In the genomic region with DNA sequence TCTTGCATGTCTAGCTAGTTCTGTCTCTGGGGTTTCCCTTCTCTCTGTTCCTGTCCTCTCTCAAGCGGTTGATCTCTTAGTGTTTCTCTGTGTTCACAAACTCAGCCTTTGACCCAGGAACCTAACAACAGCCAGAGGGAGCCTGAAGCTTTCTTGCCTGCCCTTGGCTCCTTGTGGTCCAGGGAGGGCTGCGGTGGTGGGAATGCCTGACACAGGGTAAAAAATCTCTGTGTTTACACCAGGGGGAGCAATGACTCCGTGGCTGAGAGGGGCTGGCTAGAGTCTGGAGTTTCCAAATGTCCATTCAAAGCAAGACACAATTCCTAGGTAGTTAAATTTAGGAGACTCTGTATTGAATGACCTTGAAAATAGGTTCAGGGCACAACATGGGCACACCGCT, we compare ENCODE assay signal across 11 cellular contexts. TPM values are rescaled to one million over a fixed set of nuclear protein-coding genes. Genes with fewer than 3 reads are reported as not detected.
DNase-seq lines count a peak whose midpoint lies in the region; ATAC-seq, FAIRE-seq and TF ChIP-seq lines count a peak whose summit lies in the region.
"Not testable (repeated sequence)": the region's sequence is repeated elsewhere in the genome, so short reads cannot be mapped to it uniquely, and the experiment has no call there.
"Had no signal": no experiment of that assay in that cellular context is flagged by ENCODE, and none has a peak within 500 bp of the region (broad histone marks: within the 10 kb centered on the region; RNA-seq: fewer than 3 reads in every experiment).

No MANE protein-coding gene starts in this region.

- WGBS in HepG2 (ENCODE audit: low lambda C conversion rate): 0% methylated on average over 4 of the region's 4 CpGs

- not testable (repeated sequence) for TF ChIP-seq EP300 in HepG2 (IDR thresholded peaks at IDR 0.05; ENCODE audit: low read depth in 2 of 2, low read length in 2 of 2); HepG2 (CRISPR knock-in tag; IDR thresholded peaks at IDR 0.05; ENCODE audit: borderline replicate concordance)

- DNase-seq in AG08396 (ENCODE audit: low spot score): peak; percentile 23
- not testable (repeated sequence) for DNase-seq in GM13976 (ENCODE audit: low spot score); RCC 7860 (ENCODE audit: low spot score); retinal pigment epithelial cell (ENCODE audit: low read depth)
- peak; percentile 26 to 78 (median 56) for DNase-seq in NCI-H1417 (lab: John Stamatoyannopoulos, UW)
- DNase-seq in foreskin melanocyte: peak; percentile 10
- peak; percentile 21 for DNase-seq in HepG2 (ENCODE audit: low spot score)

- H3K4me2 ChIP-seq in HepG2 (ENCODE audit: low read depth, low read length): not testable (repeated sequence)

- not testable (repeated sequence) for H3K4me1 ChIP-seq in HepG2 (ENCODE audit: insufficient read depth, low read length)

- H3K9me3 Mint-ChIP-seq in brain: not testable (repeated sequence)

- not testable (repeated sequence) for H4K20me1 ChIP-seq in HepG2 (ENCODE audit: insufficient read depth, low read length)

- TF ChIP-seq CTCF in GM13976 (IDR thresholded peaks at IDR 0.05; ENCODE audit: borderline replicate concordance, control extremely low read depth, extremely low read depth, insufficient read depth, missing control alignments) (peak; percentile 27), brain (conservative IDR thresholded peaks at IDR 0.05) (peak; percentile 84 to 85), HepG2 (CRISPR knock-in tag; IDR thresholded peaks at IDR 0.05) (peak; percentile 82), retinal pigment epithelial cell (conservative IDR thresholded peaks at IDR 0.05; ENCODE audit: low read depth, low read length) (peak; percentile 60)

- POLR2A ChIA-PET in HepG2 (lab: Yijun Ruan, JAX): not testable (repeated sequence)

- not testable (repeated sequence) for H3K27me3 ChIP-seq in HepG2 (ENCODE audit: control insufficient read depth in 1 of 2, insufficient read depth in 2 of 2, low read length in 2 of 2)

- in situ Hi-C loops in GM13976 (cut with MboI; ENCODE audit: low sequenced_read_pairs, unreplicated experiment): not testable (repeated sequence)
- in situ Hi-C loops in HepG2 (cut with HindIII; ENCODE audit: extremely low pct_ligation_motif_present, low pct_unique_long_range_greater_than_20kb): loop anchor here (5.0 to 25.0 kb wide), 2 partner anchors 61 to 246 kb away; no protein-coding TSS in a partner anchor

- intact Hi-C loops in HepG2 (cut with micrococcal nuclease; ENCODE audit: unreplicated experiment): loop anchor here (1.0 to 10.0 kb wide), 3 partner anchors 63 to 266 kb away; no protein-coding TSS in a partner anchor

- H3K27ac ChIP-seq in HepG2 (ENCODE audit: extremely low read length, insufficient read depth, low read length): not testable (repeated sequence)

- not testable (repeated sequence) for H3K27ac Mint-ChIP-seq in brain

- not testable (repeated sequence) for H3K36me3 ChIP-seq in HepG2 (replicated peaks in 1 of 2; ENCODE audit: control insufficient read depth in 1 of 2, insufficient read depth in 2 of 2, low read length in 2 of 2)

- H3K9ac ChIP-seq in HepG2 (ENCODE audit: insufficient read depth, low read depth, low read length): not testable (repeated sequence)

- CTCF ChIA-PET in HepG2 (lab: Yijun Ruan, JAX; ENCODE audit: low intra/inter-chr PET ratio, low total read pairs): interaction anchor here (0.8 to 4.4 kb wide), 4 partner anchors 62 to 544 kb away, joined by 5 to 35 read pairs (median 6); no protein-coding TSS in a partner anchor

- not testable (repeated sequence) for H2AFZ ChIP-seq in HepG2 (ENCODE audit: low read length)

- not testable (repeated sequence) for BruUV-seq in HepG2 (replicated peaks; lab: Mats Ljungman, UMichigan)

- H3K9me3 ChIP-seq in HepG2 (ENCODE audit: low read length): not testable (repeated sequence)

- not testable (repeated sequence) for H3K4me3 Mint-ChIP-seq in brain

- not testable (repeated sequence) for H3K4me3 ChIP-seq in HepG2 (replicated peaks in 1 of 3; ENCODE audit: insufficient read depth in 1 of 3, low read depth in 2 of 3, low read length in 3 of 3); retinal pigment epithelial cell (ENCODE audit: low read length)

- peaks cover 13% of the 10 kb centered on the region for H3K27me3 Mint-ChIP-seq in brain

- H3K79me2 ChIP-seq in HepG2 (ENCODE audit: insufficient read depth, low read length): not testable (repeated sequence)

- not testable (repeated sequence) for H3K4me1 Mint-ChIP-seq in brain

- TF ChIP-seq RAD21 in HepG2 (CRISPR knock-in tag; IDR thresholded peaks at IDR 0.05): peak; percentile 71; the same call in 1 of the 2 replicates

- FAIRE-seq in RCC 7860 (lab: Jason Lieb, UNC): peak; percentile 39
- peak; percentile 92 for FAIRE-seq in HepG2 (lab: Jason Lieb, UNC)

- TF ChIP-seq POLR2A in HepG2 (IDR thresholded peaks at IDR 0.05; ENCODE audit: insufficient read depth in 1 of 2, low read depth in 2 of 2, low read length in 2 of 2): not testable (repeated sequence)

- peak; percentile 96 for ATAC-seq in HepG2

- not testable (repeated sequence) for H3K36me3 Mint-ChIP-seq in brain

RNA-seq across cellular contexts. Expression of gene KALRN, which starts 16.7 kb away (rescaled TPM):
- polyA plus RNA-seq in brain (ENCODE audit: insufficient read depth, low read depth, low replicate concordance): 25.6 TPM
- total RNA-seq in HepG2 (2016; rRNA removed; fragmentation: Illumina TruSeq; extraction: Trizol): 14.1 and 16.2 TPM in 2 replicates
- total RNA-seq in HepG2 (2016; cell fraction: cytosol; rRNA removed; fragmentation: Illumina TruSeq; extraction: Trizol; ENCODE audit: low read depth): 2.9 and 3.6 TPM in 2 replicates
- total RNA-seq in HepG2 (2016; cell fraction: insoluble cytoplasmic fraction; rRNA removed; fragmentation: Illumina TruSeq; extraction: Trizol): 10.9 and 14.2 TPM in 2 replicates
- 8.8 and 11.1 TPM in 2 replicates for total RNA-seq in HepG2 (2016; cell fraction: membrane; rRNA removed; fragmentation: Illumina TruSeq; extraction: Trizol)
- total RNA-seq in HepG2 (2016; cell fraction: nucleus; rRNA removed; fragmentation: Illumina TruSeq; extraction: Trizol): 15.6 and 17.5 TPM in 2 replicates
- polyA plus RNA-seq in HepG2 (2011; rRNA removed): 21.4 and 31.8 TPM in 2 replicates
- polyA plus RNA-seq in HepG2 (2011; cell fraction: cytosol; rRNA removed): 18.1 and 18.6 TPM in 2 replicates
- polyA plus RNA-seq in HepG2 (2011; cell fraction: nucleus; rRNA removed): 27.4 and 33.1 TPM in 2 replicates
- 26.5 and 28.0 TPM in 2 replicates for polyA plus RNA-seq in HepG2 (2012)
- polyA plus RNA-seq in HepG2 (2016; cell fraction: cytosol; fragmentation: Illumina TruSeq; extraction: Trizol; ENCODE audit: low read depth): 2.1 TPM in 2 replicates
- 12.1 and 13.3 TPM in 2 replicates for polyA plus RNA-seq in HepG2 (2016; cell fraction: insoluble cytoplasmic fraction; fragmentation: Illumina TruSeq; extraction: Trizol; ENCODE audit: low read depth)
- 4.2 and 5.1 TPM in 2 replicates for polyA plus RNA-seq in HepG2 (2016; cell fraction: membrane; fragmentation: Illumina TruSeq; extraction: Trizol; ENCODE audit: low read depth)
- 9.6 and 10.2 TPM in 2 replicates for polyA plus RNA-seq in HepG2 (2016; cell fraction: nucleus; fragmentation: Illumina TruSeq; extraction: Trizol; ENCODE audit: insufficient read depth, low read depth)
- polyA minus RNA-seq in HepG2 (2011; rRNA and poly(A)+ RNA removed; ENCODE audit: low replicate concordance): 0.19 and 25.8 TPM in 2 replicates
- 7.8 and 12.8 TPM in 2 replicates for polyA minus RNA-seq in HepG2 (2011; cell fraction: cytosol; rRNA and poly(A)+ RNA removed)
- 50.6 and 73.4 TPM in 2 replicates for polyA minus RNA-seq in HepG2 (2011; cell fraction: nucleus; rRNA and poly(A)+ RNA removed)

RNA-seq across cellular contexts. Expression of gene ROPN1, which starts 24.6 kb away (rescaled TPM):
- not detected for polyA plus RNA-seq in brain (ENCODE audit: insufficient read depth, low read depth, low replicate concordance)
- total RNA-seq in HepG2 (2016; rRNA removed; fragmentation: Illumina TruSeq; extraction: Trizol): not detected in 2 replicates
- not detected in 2 replicates for total RNA-seq in HepG2 (2016; cell fraction: cytosol; rRNA removed; fragmentation: Illumina TruSeq; extraction: Trizol; ENCODE audit: low read depth)
- total RNA-seq in HepG2 (2016; cell fraction: insoluble cytoplasmic fraction; rRNA removed; fragmentation: Illumina TruSeq; extraction: Trizol): not detected in 2 replicates
- not detected in 2 replicates for total RNA-seq in HepG2 (2016; cell fraction: membrane; rRNA removed; fragmentation: Illumina TruSeq; extraction: Trizol)
- total RNA-seq in HepG2 (2016; cell fraction: nucleus; rRNA removed; fragmentation: Illumina TruSeq; extraction: Trizol): not detected in 2 replicates
- polyA plus RNA-seq in HepG2 (2011; rRNA removed): not detected in 2 replicates
- polyA plus RNA-seq in HepG2 (2011; cell fraction: cytosol; rRNA removed): not detected in 2 replicates
- not detected in 2 replicates for polyA plus RNA-seq in HepG2 (2011; cell fraction: nucleus; rRNA removed)
- polyA plus RNA-seq in HepG2 (2012): not detected in 2 replicates
- not detected in 2 replicates for polyA plus RNA-seq in HepG2 (2016; cell fraction: cytosol; fragmentation: Illumina TruSeq; extraction: Trizol; ENCODE audit: low read depth)
- polyA plus RNA-seq in HepG2 (2016; cell fraction: insoluble cytoplasmic fraction; fragmentation: Illumina TruSeq; extraction: Trizol; ENCODE audit: low read depth): not detected in 2 replicates
- polyA plus RNA-seq in HepG2 (2016; cell fraction: membrane; fragmentation: Illumina TruSeq; extraction: Trizol; ENCODE audit: low read depth): not detected in 2 replicates
- polyA plus RNA-seq in HepG2 (2016; cell fraction: nucleus; fragmentation: Illumina TruSeq; extraction: Trizol; ENCODE audit: insufficient read depth, low read depth): not detected in 2 replicates
- polyA minus RNA-seq in HepG2 (2011; rRNA and poly(A)+ RNA removed; ENCODE audit: low replicate concordance): not detected in 2 replicates
- not detected in 2 replicates for polyA minus RNA-seq in HepG2 (2011; cell fraction: cytosol; rRNA and poly(A)+ RNA removed)
- not detected in 2 replicates for polyA minus RNA-seq in HepG2 (2011; cell fraction: nucleus; rRNA and poly(A)+ RNA removed)
- total RNA-seq: cardiac septum; CD4-positive, CD25-positive, alpha-beta regulatory T cell; NCI-H460 had no signal
- polyA plus RNA-seq: CD4-positive, CD25-positive, alpha-beta regulatory T cell had no signal

RNA-seq across cellular contexts. Expression of gene CCDC14, which starts 55.5 kb away (rescaled TPM):
- 13.9 TPM for polyA plus RNA-seq in brain (ENCODE audit: insufficient read depth, low read depth, low replicate concordance)
- 21.1 and 48.7 TPM in 2 replicates for total RNA-seq in HepG2 (2016; rRNA removed; fragmentation: Illumina TruSeq; extraction: Trizol)
- total RNA-seq in HepG2 (2016; cell fraction: cytosol; rRNA removed; fragmentation: Illumina TruSeq; extraction: Trizol; ENCODE audit: low read depth): 14.2 and 16.0 TPM in 2 replicates
- 23.0 and 48.1 TPM in 2 replicates for total RNA-seq in HepG2 (2016; cell fraction: insoluble cytoplasmic fraction; rRNA removed; fragmentation: Illumina TruSeq; extraction: Trizol)
- 13.2 and 16.6 TPM in 2 replicates for total RNA-seq in HepG2 (2016; cell fraction: membrane; rRNA removed; fragmentation: Illumina TruSeq; extraction: Trizol)
- total RNA-seq in HepG2 (2016; cell fraction: nucleus; rRNA removed; fragmentation: Illumina TruSeq; extraction: Trizol): 119 and 133 TPM in 2 replicates
- polyA plus RNA-seq in HepG2 (2011; rRNA removed): 48.8 and 49.0 TPM in 2 replicates
- polyA plus RNA-seq in HepG2 (2011; cell fraction: cytosol; rRNA removed): 9.3 and 9.4 TPM in 2 replicates
- polyA plus RNA-seq in HepG2 (2011; cell fraction: nucleus; rRNA removed): 247 and 272 TPM in 2 replicates
- 22.6 and 28.1 TPM in 2 replicates for polyA plus RNA-seq in HepG2 (2012)
- 0.83 and 0.96 TPM in 2 replicates for polyA plus RNA-seq in HepG2 (2016; cell fraction: cytosol; fragmentation: Illumina TruSeq; extraction: Trizol; ENCODE audit: low read depth)
- 10.7 and 14.2 TPM in 2 replicates for polyA plus RNA-seq in HepG2 (2016; cell fraction: insoluble cytoplasmic fraction; fragmentation: Illumina TruSeq; extraction: Trizol; ENCODE audit: low read depth)
- polyA plus RNA-seq in HepG2 (2016; cell fraction: membrane; fragmentation: Illumina TruSeq; extraction: Trizol; ENCODE audit: low read depth): 1.6 and 2.9 TPM in 2 replicates
- 184 and 186 TPM in 2 replicates for polyA plus RNA-seq in HepG2 (2016; cell fraction: nucleus; fragmentation: Illumina TruSeq; extraction: Trizol; ENCODE audit: insufficient read depth, low read depth)
- 33.0 and 107 TPM in 2 replicates for polyA minus RNA-seq in HepG2 (2011; rRNA and poly(A)+ RNA removed; ENCODE audit: low replicate concordance)
- polyA minus RNA-seq in HepG2 (2011; cell fraction: cytosol; rRNA and poly(A)+ RNA removed): 5.9 and 8.2 TPM in 2 replicates
- polyA minus RNA-seq in HepG2 (2011; cell fraction: nucleus; rRNA and poly(A)+ RNA removed): 97.7 and 101 TPM in 2 replicates

Comparison
In these comparisons a context has a peak if more than half of its experiments do, and no peak if none do; other contexts are left out.
1. CTCF ChIP-seq: peak in every context shown above with its lines; median percentile 84 in brain; 82 in HepG2; 60 in retinal pigment epithelial cell; 27 in GM13976.